Comparison of ENCODE assay signal across 9 cellular contexts in genomic region chr15:40064231-40064894, GRCh38. TPM values are rescaled to one million over a fixed set of nuclear protein-coding genes. Genes with fewer than 3 reads are reported as not detected.
A peak's percentile ranks its signal among the peaks of the same experiment; 100 is the strongest.
DNase-seq lines count a peak whose midpoint lies in the region; ATAC-seq, FAIRE-seq and TF ChIP-seq lines count a peak whose summit lies in the region.
"Had no signal": no experiment of that assay in that cellular context is flagged by ENCODE, and none has a peak within 500 bp of the region (broad histone marks: within the 10 kb centered on the region; RNA-seq: fewer than 3 reads in every experiment).

No MANE protein-coding gene starts in this region.

- CTCF ChIA-PET in GM12878 (lab: Yijun Ruan, JAX), result interaction anchor here (0.7 to 23.9 kb wide), 6 partner anchors 11 to 92 kb away, joined by 3 to 578 read pairs (median 6); partner anchors contain the start of gene BMF

- H3K27ac ChIP-seq in GM12878 (ENCODE audit: control insufficient read depth, insufficient read depth), result peak overlapping the region; percentile 96

- TF ChIP-seq RAD21 in GM12878 (IDR thresholded peaks at IDR 0.05; ENCODE audit: insufficient read depth, low read depth, low read length), result no peak; the same call in 1 of the 2 replicates

- no peak overlapping the region for H3K27ac Mint-ChIP-seq in stimulated activated naive CD8-positive, alpha-beta T cell treated with anti-CD3 and anti-CD28 coated beads, Interleukin-15, amount 100 ng/mL, for 72 hours

- ATAC-seq in GM19463 (IDR thresholded peaks at IDR 0.05; ENCODE audit: unreplicated experiment) (peak; percentile 46), GM12878 (peak; percentile 59)
- peak; percentile 80 for ATAC-seq in stimulated activated naive CD8-positive, alpha-beta T cell treated with anti-CD3 and anti-CD28 coated beads, Interleukin-15, amount 100 ng/mL, for 72 hours

- TF ChIP-seq POLR2A in GM12878 (IDR thresholded peaks at IDR 0.05; ENCODE audit: low read depth, low read length), result no peak; the same call in 1 of the 2 replicates

- peak overlapping the region; percentile 31; the same call in 1 of the 2 replicates for H3K4me3 ChIP-seq in GM12878
- H3K4me3 ChIP-seq: tibial artery had no signal

- H2AFZ ChIP-seq in GM12878 (ENCODE audit: control insufficient read depth, low read depth, low read length), result peak overlapping the region; percentile 55

- WGBS in GM12878 (ENCODE audit: insufficient coverage, insufficient replicate concordance, low lambda C conversion rate, missing lambda C conversion rate), result 0% methylated on average over 8 of the region's 8 CpGs

- TSS peak; percentile 90 for BruUV-seq in GM12878 (replicated peaks; lab: Mats Ljungman, UMichigan)

- H3K27me3 Mint-ChIP-seq in stimulated activated naive CD8-positive, alpha-beta T cell treated with anti-CD3 and anti-CD28 coated beads, Interleukin-15, amount 100 ng/mL, for 72 hours, result no peaks in the 10 kb centered on the region

- no peaks in the 10 kb centered on the region for H4K20me1 ChIP-seq in GM12878 (ENCODE audit: control insufficient read depth, insufficient read depth)

- H3K36me3 ChIP-seq in GM12878 (ENCODE audit: control insufficient read depth in 2 of 2, insufficient read depth in 2 of 2, low read length in 1 of 2), result no peaks in the 10 kb centered on the region
- H3K36me3 ChIP-seq: tibial artery had no signal

- peak overlapping the region; percentile 75 for H3K4me2 ChIP-seq in GM12878 (ENCODE audit: control insufficient read depth, insufficient read depth)

- peaks cover 20% of the 10 kb centered on the region for H3K4me1 Mint-ChIP-seq in stimulated activated naive CD8-positive, alpha-beta T cell treated with anti-CD3 and anti-CD28 coated beads, Interleukin-15, amount 100 ng/mL, for 72 hours

- no peaks in the 10 kb centered on the region for H3K79me2 ChIP-seq in GM12878 (ENCODE audit: control insufficient read depth, insufficient read depth, low read length)

- peak; percentile 89 for FAIRE-seq in GM12878 (lab: Jason Lieb, UNC)

- H3K9me3 Mint-ChIP-seq in stimulated activated naive CD8-positive, alpha-beta T cell treated with anti-CD3 and anti-CD28 coated beads, Interleukin-15, amount 100 ng/mL, for 72 hours, result no peaks in the 10 kb centered on the region

- intact Hi-C loops in GM12878 (cut with micrococcal nuclease; ENCODE audit: unreplicated experiment), result loop anchor here (2.0 kb wide), 2 partner anchors 18 to 40 kb away; no protein-coding TSS in a partner anchor

- RAD21 ChIA-PET in GM12878 (lab: Charles Lee; ENCODE audit: unreplicated experiment), result interaction anchor here (1.6 to 21.0 kb wide), 3 partner anchors 18 to 38 kb away, joined by 5 to 509 read pairs (median 151); partner anchors contain the start of gene BMF

- peak overlapping the region; percentile 56 for H3K9ac ChIP-seq in GM12878 (ENCODE audit: control insufficient read depth, insufficient read depth, low read length)

- H3K9me3 ChIP-seq in GM12878 (replicated peaks; ENCODE audit: control insufficient read depth, insufficient read depth, low read length), result no peaks in the 10 kb centered on the region
- H3K9me3 ChIP-seq: tibial artery had no signal

- POLR2A ChIA-PET in GM12878 (lab: Charles Lee), result interaction anchor here (0.9 to 12.9 kb wide), 6 partner anchors 10 to 342 kb away, joined by 3 to 208 read pairs (median 6); no protein-coding TSS in a partner anchor

- SMC1A ChIA-PET in GM12878 (lab: Charles Lee; ENCODE audit: uncharacterized antibody, unreplicated experiment), result interaction anchor here (0.9 to 43.9 kb wide), 4 partner anchors 11 to 40 kb away, joined by 3 to 981 read pairs (median 49); partner anchors contain the start of gene BMF

- H3K4me3 Mint-ChIP-seq in stimulated activated naive CD8-positive, alpha-beta T cell treated with anti-CD3 and anti-CD28 coated beads, Interleukin-15, amount 100 ng/mL, for 72 hours, result peak overlapping the region; percentile 8 to 39

- TF ChIP-seq CTCF in GM12878 (IDR thresholded peaks at IDR 0.05 in 2 of 3, conservative IDR thresholded peaks at IDR 0.05 in 1 of 3; ENCODE audit: control insufficient read depth in 2 of 3, extremely low read depth in 1 of 3, insufficient read depth in 1 of 3, low read depth in 3 of 3, low read length in 3 of 3), result no peak

- peaks cover 75% of the 10 kb centered on the region for H3K4me1 ChIP-seq in GM12878 (ENCODE audit: control insufficient read depth, insufficient read depth, low read length)

- peak; percentile 91 for DNase-seq in Daoy (ENCODE audit: low read depth)
- peak; percentile 97 for DNase-seq in HT1080 (ENCODE audit: low read depth)
- no peak for DNase-seq in GM12878 (ENCODE audit: low read depth, low spot score)
- DNase-seq in stimulated activated naive CD8-positive, alpha-beta T cell treated with anti-CD3 and anti-CD28 coated beads, Interleukin-15, amount 100 ng/mL, for 72 hours, result no peak
- DNase-seq in effector CD4-positive, alpha-beta T cell, result no peak
- DNase-seq in NCI-H510A (lab: John Stamatoyannopoulos, UW), result no peak
- DNase-seq in NCI-H1694 treated with DMSO at 0.1 percent for 48 hours (lab: John Stamatoyannopoulos, UW), result no peak

- TF ChIP-seq EP300 in GM12878 (IDR thresholded peaks at IDR 0.05; ENCODE audit: borderline replicate concordance in 1 of 2, control insufficient read depth in 1 of 2, low read depth in 2 of 2, low read length in 2 of 2), result peak; percentile 37 to 51; a peak in 1 of 4 replicates

- no peaks in the 10 kb centered on the region for H3K27me3 ChIP-seq in GM12878 (replicated peaks in 1 of 2; ENCODE audit: control insufficient read depth in 2 of 2, insufficient read depth in 2 of 2, low read length in 1 of 2)
- H3K27me3 ChIP-seq: tibial artery had no signal

- in situ Hi-C loops in GM12878 (cut with MboI), result no loop called here

TF ChIP-seq in GM12878, 131 proteins besides CTCF, POLR2A, EP300 and RAD21 (continues in another document):
- TF ChIP-seq BMI1 (IDR thresholded peaks at IDR 0.05; ENCODE audit: borderline replicate concordance) (no peak), FOXM1 (IDR thresholded peaks at IDR 0.05; ENCODE audit: low read depth, low read length) (peak; percentile 79), PKNOX1 (IDR thresholded peaks at IDR 0.05) (no peak), SMAD5 (IDR thresholded peaks at IDR 0.05; ENCODE audit: low read depth) (no peak), ZNF622 (IDR thresholded peaks at IDR 0.05) (no peak), SUZ12 (IDR thresholded peaks at IDR 0.05; ENCODE audit: unreplicated experiment) (no peak)

RNA-seq across cellular contexts. Expression of gene SRP14, which starts 25.4 kb away (rescaled TPM):
- total RNA-seq in Daoy (2014; rRNA removed; shearing (Covaris generic)), result 242 and 260 TPM in 2 replicates
- total RNA-seq in HT1080 (2014; rRNA removed; shearing (Covaris generic)), result 314 and 330 TPM in 2 replicates
- polyA plus RNA-seq in HT1080 (2015; cell fraction: cytosol; rRNA removed), result 352 and 376 TPM in 2 replicates
- 166 and 170 TPM in 2 replicates for polyA plus RNA-seq in HT1080 (2015; cell fraction: nucleus; rRNA removed)
- total RNA-seq in GM12878 (2013; cell fraction: nucleolus; rRNA removed), result 27.7 and 29.4 TPM in 2 replicates
- total RNA-seq in GM12878 (2014; rRNA removed) (273 and 320 TPM in 2 replicates), GM12878 (2014; rRNA removed; fragmentation: Illumina TruSeq; extraction: Trizol) (181 and 189 TPM in 2 replicates), GM12878 (2021) (141 TPM in 2 replicates)
- polyA plus RNA-seq in GM12878 (2011; ENCODE audit: low read depth), result 301 TPM
- polyA plus RNA-seq in GM12878 (2011; rRNA removed) (431 and 589 TPM in 2 replicates), GM12878 (2014; fragmentation: Illumina TruSeq; extraction: Trizol) (364 and 455 TPM in 2 replicates), GM12878 (2014; fragmentation: Nextera tagmentation; extraction: Ambion mirVana) (1,000 to 10,000 TPM; 1,041 to 1,182 TPM), GM12878 (2014; rRNA removed) (546 and 554 TPM in 2 replicates), GM12878 (2016; fragmentation: Nextera tagmentation; extraction: Ambion mirVana) (100 to 1,000 TPM; 806 to 826 TPM)
- polyA plus RNA-seq in GM12878 (2011; cell fraction: cytosol; rRNA removed), result 161 and 219 TPM in 2 replicates
- 122 and 149 TPM in 2 replicates for polyA plus RNA-seq in GM12878 (2011; cell fraction: nucleus; rRNA removed)
- 239 and 266 TPM in 2 replicates for polyA plus RNA-seq in GM12878 (2012)
- 69.2 and 71.6 TPM in 2 replicates for polyA minus RNA-seq in GM12878 (2011; rRNA and poly(A)+ RNA removed)
- 31.9 and 39.9 TPM in 2 replicates for polyA minus RNA-seq in GM12878 (2011; cell fraction: cytosol; rRNA and poly(A)+ RNA removed)
- polyA minus RNA-seq in GM12878 (2011; cell fraction: nucleus; rRNA and poly(A)+ RNA removed), result 33.1 and 43.4 TPM in 2 replicates

RNA-seq across cellular contexts. Expression of gene BMF, which starts 44.3 kb away (rescaled TPM):
- 2.2 and 3.7 TPM in 2 replicates for total RNA-seq in Daoy (2014; rRNA removed; shearing (Covaris generic))
- total RNA-seq in HT1080 (2014; rRNA removed; shearing (Covaris generic)), result 0.23 and 0.66 TPM in 2 replicates
- polyA plus RNA-seq in HT1080 (2015; cell fraction: cytosol; rRNA removed), result 0.77 and 1.9 TPM in 2 replicates
- 2.9 and 4.1 TPM in 2 replicates for polyA plus RNA-seq in HT1080 (2015; cell fraction: nucleus; rRNA removed)
- total RNA-seq in GM12878 (2013; cell fraction: nucleolus; rRNA removed), result 43.4 and 50.5 TPM in 2 replicates
- total RNA-seq in GM12878 (2014; rRNA removed), result 17.3 and 19.2 TPM in 2 replicates
- 16.4 and 20.1 TPM in 2 replicates for total RNA-seq in GM12878 (2014; rRNA removed; fragmentation: Illumina TruSeq; extraction: Trizol)
- 34.9 and 35.7 TPM in 2 replicates for total RNA-seq in GM12878 (2021)
- polyA plus RNA-seq in GM12878 (2011; ENCODE audit: low read depth), result 20.0 TPM
- 14.7 and 22.1 TPM in 2 replicates for polyA plus RNA-seq in GM12878 (2011; rRNA removed)
- 27.1 and 27.9 TPM in 2 replicates for polyA plus RNA-seq in GM12878 (2011; cell fraction: cytosol; rRNA removed)
- 24.6 and 24.9 TPM in 2 replicates for polyA plus RNA-seq in GM12878 (2011; cell fraction: nucleus; rRNA removed)
- 26.9 and 30.0 TPM in 2 replicates for polyA plus RNA-seq in GM12878 (2012)
- polyA plus RNA-seq in GM12878 (2014; fragmentation: Illumina TruSeq; extraction: Trizol), result 17.4 and 23.8 TPM in 2 replicates
- 1 to 10 TPM in 1 of 2 experiments, under 1 TPM in 1; 0.82 to 1.3 TPM for polyA plus RNA-seq in GM12878 (2014; fragmentation: Nextera tagmentation; extraction: Ambion mirVana)
- 26.8 and 27.5 TPM in 2 replicates for polyA plus RNA-seq in GM12878 (2014; rRNA removed)
- 1 to 10 TPM; 4.0 to 4.2 TPM for polyA plus RNA-seq in GM12878 (2016; fragmentation: Nextera tagmentation; extraction: Ambion mirVana)
- 21.4 and 35.2 TPM in 2 replicates for polyA minus RNA-seq in GM12878 (2011; rRNA and poly(A)+ RNA removed)
- polyA minus RNA-seq in GM12878 (2011; cell fraction: cytosol; rRNA and poly(A)+ RNA removed), result 8.8 and 9.4 TPM in 2 replicates
- polyA minus RNA-seq in GM12878 (2011; cell fraction: nucleus; rRNA and poly(A)+ RNA removed), result 9.3 and 14.4 TPM in 2 replicates

Comparison
In these comparisons a context has a peak if more than half of its experiments do, and no peak if none do; other contexts are left out.
1. DNase-seq: peak in Daoy (single experiment) and HT1080 (single experiment); none in GM12878 (single experiment), stimulated activated naive CD8-positive, alpha-beta T cell treated with anti-CD3 and anti-CD28 coated beads, Interleukin-15, amount 100 ng/mL, for 72 hours (0 of 2), effector CD4-positive, alpha-beta T cell (single experiment), NCI-H510A (single experiment) and NCI-H1694 treated with DMSO at 0.1 percent for 48 hours (single experiment).
2. Peak in every context shown above with its lines, with median percentiles within 50 percentile points of each other: ATAC-seq.